8 cellular contexts compared by ENCODE assay signal in genomic region chr19:1261863-1262686, GRCh38. TPM values are rescaled to one million over a fixed set of nuclear protein-coding genes. Genes with fewer than 3 reads are reported as not detected.
A peak's percentile ranks its signal among the peaks of the same experiment; 100 is the strongest.
DNase-seq lines count a peak whose midpoint lies in the region; ATAC-seq lines count a peak whose summit lies in the region.

No MANE protein-coding gene starts in this region.

- H3K4me3 ChIP-seq in CD4-positive, alpha-beta memory T cell (ENCODE audit: low read length in 2 of 2): peak overlapping the region; percentile 78
- H3K4me3 ChIP-seq in iPS-11a (ENCODE audit: low read depth, low read length): peak overlapping the region; percentile 77
- peak overlapping the region; percentile 71 to 83 (median 78) for H3K4me3 ChIP-seq in skeletal muscle tissue (ENCODE audit: low read length in 3 of 3)

- peak overlapping the region; percentile 95 to 99 (median 99) for H3K27ac Mint-ChIP-seq in CD4-positive, alpha-beta memory T cell

- peak overlapping the region; percentile 87 for H3K27ac ChIP-seq in CD4-positive, alpha-beta memory T cell (ENCODE audit: low read depth, low read length)
- H3K27ac ChIP-seq in skeletal muscle tissue (ENCODE audit: low read depth, low read length): peak overlapping the region; percentile 89

- intact Hi-C loops in CD4-positive, alpha-beta memory T cell (cut with micrococcal nuclease): no loop called here

- H3K9me3 Mint-ChIP-seq in CD4-positive, alpha-beta memory T cell: no peaks in the 10 kb centered on the region

- no peaks in the 10 kb centered on the region for H3K36me3 ChIP-seq in CD4-positive, alpha-beta memory T cell (ENCODE audit: insufficient read depth, low read length)
- peaks cover 1 to 5% (median 2%) of the 10 kb centered on the region in 3 donors for H3K36me3 ChIP-seq in skeletal muscle tissue (ENCODE audit: control insufficient read depth in 3 of 3, insufficient read depth in 3 of 3, low read length in 3 of 3)

- peak in 3 of 5 donors; percentile 44 to 79 (median 49) for DNase-seq in CD4-positive, alpha-beta memory T cell
- DNase-seq in LoVo (ENCODE audit: low spot score) (peak; percentile 76), amniotic epithelial cell (ENCODE audit: low read depth) (peak; percentile 55), COLO829 (ENCODE audit: low spot score) (no peak), HCEC 1CT (no peak)

- no peaks in the 10 kb centered on the region for H3K9me3 ChIP-seq in CD4-positive, alpha-beta memory T cell (ENCODE audit: control insufficient read depth in 1 of 2, low read length in 2 of 2)
- H3K9me3 ChIP-seq in skeletal muscle tissue (ENCODE audit: control insufficient read depth in 3 of 3, low read length in 3 of 3): no peaks in the 10 kb centered on the region

- CTCF ChIA-PET in CD4-positive, alpha-beta memory T cell (lab: Charles Lee; ENCODE audit: partially characterized antibody): interaction anchor here (0.9 to 10.8 kb wide), 4 partner anchors 9 to 21 kb away, joined by 4 to 364 read pairs (median 4); partner anchors contain the start of gene ATP5F1D

- no peak for ATAC-seq in HG03442 (IDR thresholded peaks at IDR 0.05; ENCODE audit: unreplicated experiment)

- POLR2A ChIA-PET in CD4-positive, alpha-beta memory T cell (lab: Charles Lee; ENCODE audit: partially characterized antibody): interaction anchor here (0.6 to 12.0 kb wide), 7 partner anchors 9 to 464 kb away, joined by 3 to 650 read pairs (median 5); partner anchors contain the start of genes ATP5F1D, CBARP and FAM174C

- H3K27me3 Mint-ChIP-seq in CD4-positive, alpha-beta memory T cell: peaks cover 0 to 3% of the 10 kb centered on the region in 2 donors

- H3K9ac ChIP-seq in skeletal muscle tissue (ENCODE audit: low read depth in 1 of 3, low read length in 3 of 3): peak overlapping the region; percentile 80 to 86 (median 83)

- H3K4me3 Mint-ChIP-seq in CD4-positive, alpha-beta memory T cell: peak overlapping the region; percentile 85 to 93 (median 91)

- no peaks in the 10 kb centered on the region for H3K27me3 ChIP-seq in CD4-positive, alpha-beta memory T cell (ENCODE audit: insufficient read depth, low read length)
- no peaks in the 10 kb centered on the region for H3K27me3 ChIP-seq in skeletal muscle tissue (ENCODE audit: control insufficient read depth in 3 of 3, insufficient read depth in 3 of 3, low read length in 3 of 3)

- H3K4me1 Mint-ChIP-seq in CD4-positive, alpha-beta memory T cell: peaks cover 29 to 69% (median 43%) of the 10 kb centered on the region in 4 donors

- peaks cover 7 to 17% of the 10 kb centered on the region in 2 donors for H3K36me3 Mint-ChIP-seq in CD4-positive, alpha-beta memory T cell

- H3K4me1 ChIP-seq in CD4-positive, alpha-beta memory T cell (ENCODE audit: insufficient read depth, low read length): peaks cover 66% of the 10 kb centered on the region
- H3K4me1 ChIP-seq in skeletal muscle tissue (ENCODE audit: control insufficient read depth in 3 of 3, insufficient read depth in 3 of 3, low read length in 3 of 3): peaks cover 51 to 62% (median 58%) of the 10 kb centered on the region in 3 donors

RNA-seq across cellular contexts. Expression of gene CIRBP, which starts 7.1 kb away (rescaled TPM):
- 100 to 1,000 TPM; 574 to 638 TPM for total RNA-seq in CD4-positive, alpha-beta memory T cell
- polyA plus RNA-seq in CD4-positive, alpha-beta memory T cell: 100 to 1,000 TPM; 160 to 257 TPM
- 413 TPM for total RNA-seq in skeletal muscle tissue

RNA-seq across cellular contexts. Expression of gene FAM174C, which starts 13.3 kb away (rescaled TPM):
- total RNA-seq in CD4-positive, alpha-beta memory T cell: 10 to 100 TPM; 50.5 to 54.2 TPM
- 100 to 1,000 TPM in 1 of 2 donors, 10 to 100 TPM in 1; 57.2 to 114 TPM for polyA plus RNA-seq in CD4-positive, alpha-beta memory T cell
- total RNA-seq in skeletal muscle tissue: 9.4 TPM

RNA-seq across cellular contexts. Expression of gene MIDN, which starts 13.7 kb away (rescaled TPM):
- total RNA-seq in CD4-positive, alpha-beta memory T cell: 10 to 100 TPM; 30.3 to 34.0 TPM
- polyA plus RNA-seq in CD4-positive, alpha-beta memory T cell: 1 to 10 TPM in 1 of 2 donors, under 1 TPM in 1; 0.75 to 6.1 TPM
- 5.2 TPM for total RNA-seq in skeletal muscle tissue

RNA-seq across cellular contexts. Expression of gene ATP5F1D, which starts 20.5 kb away (rescaled TPM):
- total RNA-seq in CD4-positive, alpha-beta memory T cell: 100 to 1,000 TPM; 105 to 108 TPM
- polyA plus RNA-seq in CD4-positive, alpha-beta memory T cell: 100 to 1,000 TPM; 133 to 243 TPM
- 24.5 TPM for total RNA-seq in skeletal muscle tissue

RNA-seq across cellular contexts. Expression of gene EFNA2, which starts 23.6 kb away (rescaled TPM):
- total RNA-seq in CD4-positive, alpha-beta memory T cell: not detected
- polyA plus RNA-seq in CD4-positive, alpha-beta memory T cell: not detected
- total RNA-seq in skeletal muscle tissue: 1.0 TPM

Comparison
In these comparisons a context has a peak if more than half of its experiments do, and no peak if none do; other contexts are left out.
1. DNase-seq: peak in CD4-positive, alpha-beta memory T cell (3 of 5), LoVo (single experiment) and amniotic epithelial cell (single experiment); none in COLO829 (single experiment) and HCEC 1CT (single experiment).
2. Peak in every context shown above with its lines, with median percentiles within 50 percentile points of each other: H3K4me3 ChIP-seq.